Comparison of ENCODE assay signal across 1 cellular context in genomic region chr7:12494354-12495024, GRCh38.
TF ChIP-seq lines count a peak whose summit lies in the region.

No MANE protein-coding gene starts in this region.

TF ChIP-seq in WTC11, 78 proteins besides CTCF, POLR2A, EP300 and RAD21 (continued from another document):
- TF ChIP-seq, protein P1, sequence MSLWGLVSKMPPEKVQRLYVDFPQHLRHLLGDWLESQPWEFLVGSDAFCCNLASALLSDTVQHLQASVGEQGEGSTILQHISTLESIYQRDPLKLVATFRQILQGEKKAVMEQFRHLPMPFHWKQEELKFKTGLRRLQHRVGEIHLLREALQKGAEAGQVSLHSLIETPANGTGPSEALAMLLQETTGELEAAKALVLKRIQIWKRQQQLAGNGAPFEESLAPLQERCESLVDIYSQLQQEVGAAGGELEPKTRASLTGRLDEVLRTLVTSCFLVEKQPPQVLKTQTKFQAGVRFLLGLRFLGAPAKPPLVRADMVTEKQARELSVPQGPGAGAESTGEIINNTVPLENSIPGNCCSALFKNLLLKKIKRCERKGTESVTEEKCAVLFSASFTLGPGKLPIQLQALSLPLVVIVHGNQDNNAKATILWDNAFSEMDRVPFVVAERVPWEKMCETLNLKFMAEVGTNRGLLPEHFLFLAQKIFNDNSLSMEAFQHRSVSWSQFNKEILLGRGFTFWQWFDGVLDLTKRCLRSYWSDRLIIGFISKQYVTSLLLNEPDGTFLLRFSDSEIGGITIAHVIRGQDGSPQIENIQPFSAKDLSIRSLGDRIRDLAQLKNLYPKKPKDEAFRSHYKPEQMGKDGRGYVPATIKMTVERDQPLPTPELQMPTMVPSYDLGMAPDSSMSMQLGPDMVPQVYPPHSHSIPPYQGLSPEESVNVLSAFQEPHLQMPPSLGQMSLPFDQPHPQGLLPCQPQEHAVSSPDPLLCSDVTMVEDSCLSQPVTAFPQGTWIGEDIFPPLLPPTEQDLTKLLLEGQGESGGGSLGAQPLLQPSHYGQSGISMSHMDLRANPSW (CRISPR knock-in tag; conservative IDR thresholded peaks at IDR 0.05; ENCODE audit: low read depth): no peak
- no peak for TF ChIP-seq TCF7 (CRISPR knock-in tag; IDR thresholded peaks at IDR 0.05; ENCODE audit: low read depth)
- no peak for TF ChIP-seq ZNF263 (CRISPR knock-in tag; IDR thresholded peaks at IDR 0.05; ENCODE audit: low read depth)
- TF ChIP-seq SOX15 (CRISPR knock-in tag; IDR thresholded peaks at IDR 0.05): no peak
- TF ChIP-seq CBFB (CRISPR knock-in tag; IDR thresholded peaks at IDR 0.05; ENCODE audit: low read depth): no peak
- TF ChIP-seq MLX (CRISPR knock-in tag; IDR thresholded peaks at IDR 0.05): no peak
- TF ChIP-seq IRF2 (CRISPR knock-in tag; IDR thresholded peaks at IDR 0.05; ENCODE audit: borderline replicate concordance, low read depth): no peak
- TF ChIP-seq, protein P2, sequence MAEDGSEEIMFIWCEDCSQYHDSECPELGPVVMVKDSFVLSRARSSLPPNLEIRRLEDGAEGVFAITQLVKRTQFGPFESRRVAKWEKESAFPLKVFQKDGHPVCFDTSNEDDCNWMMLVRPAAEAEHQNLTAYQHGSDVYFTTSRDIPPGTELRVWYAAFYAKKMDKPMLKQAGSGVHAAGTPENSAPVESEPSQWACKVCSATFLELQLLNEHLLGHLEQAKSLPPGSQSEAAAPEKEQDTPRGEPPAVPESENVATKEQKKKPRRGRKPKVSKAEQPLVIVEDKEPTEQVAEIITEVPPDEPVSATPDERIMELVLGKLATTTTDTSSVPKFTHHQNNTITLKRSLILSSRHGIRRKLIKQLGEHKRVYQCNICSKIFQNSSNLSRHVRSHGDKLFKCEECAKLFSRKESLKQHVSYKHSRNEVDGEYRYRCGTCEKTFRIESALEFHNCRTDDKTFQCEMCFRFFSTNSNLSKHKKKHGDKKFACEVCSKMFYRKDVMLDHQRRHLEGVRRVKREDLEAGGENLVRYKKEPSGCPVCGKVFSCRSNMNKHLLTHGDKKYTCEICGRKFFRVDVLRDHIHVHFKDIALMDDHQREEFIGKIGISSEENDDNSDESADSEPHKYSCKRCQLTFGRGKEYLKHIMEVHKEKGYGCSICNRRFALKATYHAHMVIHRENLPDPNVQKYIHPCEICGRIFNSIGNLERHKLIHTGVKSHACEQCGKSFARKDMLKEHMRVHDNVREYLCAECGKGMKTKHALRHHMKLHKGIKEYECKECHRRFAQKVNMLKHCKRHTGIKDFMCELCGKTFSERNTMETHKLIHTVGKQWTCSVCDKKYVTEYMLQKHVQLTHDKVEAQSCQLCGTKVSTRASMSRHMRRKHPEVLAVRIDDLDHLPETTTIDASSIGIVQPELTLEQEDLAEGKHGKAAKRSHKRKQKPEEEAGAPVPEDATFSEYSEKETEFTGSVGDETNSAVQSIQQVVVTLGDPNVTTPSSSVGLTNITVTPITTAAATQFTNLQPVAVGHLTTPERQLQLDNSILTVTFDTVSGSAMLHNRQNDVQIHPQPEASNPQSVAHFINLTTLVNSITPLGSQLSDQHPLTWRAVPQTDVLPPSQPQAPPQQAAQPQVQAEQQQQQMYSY (CRISPR knock-in tag; IDR thresholded peaks at IDR 0.05): no peak
- no peak for TF ChIP-seq GTF2I (CRISPR knock-in tag; conservative IDR thresholded peaks at IDR 0.05)
- no peak for TF ChIP-seq ERG (CRISPR knock-in tag; IDR thresholded peaks at IDR 0.05)
